In the genomic region with DNA sequence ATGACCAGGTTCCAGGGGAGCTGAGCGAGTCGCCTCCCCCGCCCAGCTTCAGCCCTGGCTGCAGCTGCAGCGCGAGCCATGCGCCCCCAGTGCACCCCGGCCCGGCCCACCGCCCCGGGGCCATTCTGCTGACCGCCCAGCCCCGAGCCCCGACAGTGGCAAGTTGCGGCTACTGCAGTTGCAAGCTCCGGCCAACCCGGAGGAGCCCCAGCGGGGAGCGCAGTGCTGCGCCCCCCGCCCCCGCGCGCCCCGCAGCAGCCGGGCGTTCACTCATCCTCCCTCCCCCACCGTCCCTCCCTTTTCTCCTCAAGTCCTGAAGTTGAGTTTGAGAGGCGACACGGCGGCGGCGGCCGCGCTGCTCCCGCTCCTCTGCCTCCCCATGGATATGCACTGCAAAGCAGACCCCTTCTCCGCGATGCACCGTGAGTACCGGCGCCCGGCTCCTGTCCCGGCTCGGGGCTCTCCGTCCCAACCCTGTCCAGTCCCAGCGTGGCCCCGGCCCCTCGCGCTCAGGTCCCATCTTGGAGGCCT, we compare ENCODE assay signal across 12 cellular contexts. TPM values are rescaled to one million over a fixed set of nuclear protein-coding genes. Genes with fewer than 3 reads are reported as not detected.
DNase-seq lines count a peak whose midpoint lies in the region; ATAC-seq, FAIRE-seq and TF ChIP-seq lines count a peak whose summit lies in the region.
"Had no signal": no experiment of that assay in that cellular context is flagged by ENCODE, and none has a peak within 500 bp of the region (broad histone marks: within the 10 kb centered on the region; RNA-seq: fewer than 3 reads in every experiment).

No MANE protein-coding gene starts in this region.

- WGBS in SK-N-SH (ENCODE audit: low lambda C conversion rate): 0% methylated on average over 5 of the region's 48 CpGs
- 2 to 6% methylated on average over 9 to 33 of the region's 48 CpGs for WGBS in transverse colon (ENCODE audit: low coverage in 1 of 2), 2 donors

- TF ChIP-seq POLR2A in endothelial cell of umbilical vein (IDR thresholded peaks at IDR 0.05; ENCODE audit: low read depth, low read length) (no peak), transverse colon (IDR thresholded peaks at IDR 0.05) (no peak)

- H3K9ac ChIP-seq in SK-N-SH (no peak overlapping the region), endothelial cell of umbilical vein (replicated peaks; ENCODE audit: extremely low read depth, insufficient read depth, low read length) (no peak overlapping the region)

- no peaks in the 10 kb centered on the region for H3K79me2 ChIP-seq in SK-N-SH (ENCODE audit: insufficient read depth)
- H3K79me2 ChIP-seq in endothelial cell of umbilical vein (ENCODE audit: control insufficient read depth, insufficient read depth, low read length): no peaks in the 10 kb centered on the region

- peaks cover 98% of the 10 kb centered on the region for H3K27me3 ChIP-seq in SK-N-SH (ENCODE audit: insufficient read depth)
- H3K27me3 ChIP-seq in endothelial cell of umbilical vein (ENCODE audit: control insufficient read depth in 2 of 2, insufficient read depth in 2 of 2, low read length in 2 of 2): peaks cover 87 to 96% of the 10 kb centered on the region in 2 experiments
- H3K27me3 ChIP-seq in transverse colon: peaks cover 100% of the 10 kb centered on the region

- intact Hi-C loops in endothelial cell of umbilical vein (cut with micrococcal nuclease) (no loop called here), posterior vena cava (cut with DNase I) (no loop called here), transverse colon (cut with DNase I; ENCODE audit: low total_unique reads) (loop anchor here (10.0 kb wide), 1 partner anchor 181 kb away; no protein-coding TSS in a partner anchor), mucosa of descending colon (cut with DNase I, micrococcal nuclease) (loop anchor here in 1 of 2 donors (10.0 kb wide), 1 partner anchor 181 kb away; no protein-coding TSS in a partner anchor)

- in situ Hi-C loops in transverse colon (cut with MboI; ENCODE audit: low pct_ligation_motif_present in 1 of 4, low pct_unique_long_range_greater_than_20kb in 1 of 4, low sequenced_read_pairs in 3 of 4): no loop called here

- DNase-seq in SK-N-SH: peak; percentile 56
- DNase-seq in endothelial cell of umbilical vein (ENCODE audit: low read depth, low spot score): no peak
- peak; percentile 68 for DNase-seq in posterior vena cava (ENCODE audit: low spot score)
- DNase-seq in transverse colon: no peak
- DNase-seq in NCI-H1930 (lab: John Stamatoyannopoulos, UW): no peak
- no peak for DNase-seq in mucosa of descending colon

- H3K4me1 ChIP-seq in SK-N-SH (ENCODE audit: control insufficient read depth in 1 of 2, insufficient read depth in 2 of 2, low read depth in 1 of 2, low read length in 1 of 2): peaks cover 0 to 18% of the 10 kb centered on the region in 2 experiments; a peak in 1 of 4 replicates
- no peaks in the 10 kb centered on the region for H3K4me1 ChIP-seq in endothelial cell of umbilical vein (ENCODE audit: control insufficient read depth, extremely low read depth, insufficient read depth, low read length)
- H3K4me1 ChIP-seq in transverse colon: peaks cover 14 to 56% (median 36%) of the 10 kb centered on the region in 4 donors
- peaks cover 17% of the 10 kb centered on the region for H3K4me1 ChIP-seq in mucosa of descending colon (ENCODE audit: low read depth)

- POLR2A ChIA-PET in SK-N-SH (lab: Yijun Ruan, JAX) (no interaction called here), endothelial cell of umbilical vein (lab: Charles Lee) (no interaction called here)

- H3K4me2 ChIP-seq in SK-N-SH (peak overlapping the region; percentile 71; the same call in 1 of the 2 replicates), endothelial cell of umbilical vein (ENCODE audit: insufficient read depth, low read length) (no peak overlapping the region)

- H3K36me3 ChIP-seq in SK-N-SH (replicated peaks in 1 of 2; ENCODE audit: control insufficient read depth in 1 of 2, insufficient read depth in 2 of 2, low read length in 1 of 2) (no peaks in the 10 kb centered on the region), endothelial cell of umbilical vein (ENCODE audit: control insufficient read depth in 2 of 2, extremely low read depth in 1 of 2, insufficient read depth in 2 of 2, low read length in 2 of 2) (no peaks in the 10 kb centered on the region), transverse colon (no peaks in the 10 kb centered on the region), mucosa of descending colon (ENCODE audit: low read depth) (no peaks in the 10 kb centered on the region)

- H3K9me2 ChIP-seq in SK-N-SH: no peaks in the 10 kb centered on the region

- dilution Hi-C loops in endothelial cell of umbilical vein (cut with MboI; ENCODE audit: extremely low pct_ligation_motif_present, low sequenced_read_pairs): no loop called here

- no peak for TF ChIP-seq CTCF in SK-N-SH (IDR thresholded peaks at IDR 0.05)
- TF ChIP-seq CTCF in endothelial cell of umbilical vein (IDR thresholded peaks at IDR 0.05; ENCODE audit: extremely low read depth in 1 of 2, insufficient read depth in 1 of 2, low read depth in 1 of 2, low read length in 2 of 2): no peak
- no peak for TF ChIP-seq CTCF in transverse colon (IDR thresholded peaks at IDR 0.05)
- no peak for TF ChIP-seq CTCF in mucosa of descending colon (IDR thresholded peaks at IDR 0.05)

- TF ChIP-seq EP300 in SK-N-SH (IDR thresholded peaks at IDR 0.05; ENCODE audit: borderline replicate concordance in 1 of 2, low read depth in 1 of 2, low read length in 1 of 2) (no peak), Ishikawa (IDR thresholded peaks at IDR 0.05; ENCODE audit: borderline replicate concordance) (no peak), transverse colon (IDR thresholded peaks at IDR 0.05; ENCODE audit: low read depth) (no peak)

- H2AFZ ChIP-seq in SK-N-SH (ENCODE audit: low read depth): no peak overlapping the region
- no peak overlapping the region for H2AFZ ChIP-seq in endothelial cell of umbilical vein (ENCODE audit: low read depth, low read length)

- BruUV-seq in endothelial cell of umbilical vein (replicated peaks; lab: Mats Ljungman, UMichigan): no TSS peak

- CTCF ChIA-PET in SK-N-SH (lab: Yijun Ruan, JAX): interaction anchor here (1.1 to 10.7 kb wide), 10 partner anchors 13 to 180 kb away, joined by 3 to 267 read pairs (median 62); no protein-coding TSS in a partner anchor
- CTCF ChIA-PET in endothelial cell of umbilical vein (lab: Charles Lee): no interaction called here

- H4K20me1 ChIP-seq in SK-N-SH (ENCODE audit: insufficient read depth) (0 out of 2 replicates have a peak, but pooled peaks cover 6% of the 10 kb centered on the region), endothelial cell of umbilical vein (replicated peaks; ENCODE audit: control insufficient read depth, extremely low read depth, insufficient read depth, low read length) (no peaks in the 10 kb centered on the region)

- ATAC-seq in SK-N-SH treated with all-trans-retinoic acid at 6 μM for 48 hours (no peak), mucosa of descending colon (no peak)
- ATAC-seq: activated naive CD4-positive, alpha-beta T cell treated with anti-CD3 and anti-CD28 coated beads, Interleukin-2, amount 50 U/mL, for 72 hours had no signal

- H3K9me3 ChIP-seq in SK-N-SH (no peaks in the 10 kb centered on the region), endothelial cell of umbilical vein (replicated peaks; ENCODE audit: control insufficient read depth, insufficient read depth, low read length) (no peaks in the 10 kb centered on the region), transverse colon (no peaks in the 10 kb centered on the region), mucosa of descending colon (no peaks in the 10 kb centered on the region)

- H3K27ac ChIP-seq in SK-N-SH (ENCODE audit: low read depth in 2 of 2, low read length in 1 of 2) (no peak overlapping the region), endothelial cell of umbilical vein (ENCODE audit: insufficient read depth, low read depth, low read length) (no peak overlapping the region), transverse colon (no peak overlapping the region)

- H3K9me1 ChIP-seq in endothelial cell of umbilical vein (replicated peaks; ENCODE audit: control insufficient read depth, extremely low read depth, insufficient read depth, low read length): no peaks in the 10 kb centered on the region

- TF ChIP-seq RAD21 in SK-N-SH (IDR thresholded peaks at IDR 0.05; ENCODE audit: low read length) (no peak), Ishikawa (IDR thresholded peaks at IDR 0.05; ENCODE audit: low read depth) (no peak)

- no peak for FAIRE-seq in endothelial cell of umbilical vein (lab: Jason Lieb, UNC)

- H3F3A ChIP-seq in SK-N-SH (replicated peaks; ENCODE audit: insufficient read depth): no peaks in the 10 kb centered on the region

- peak overlapping the region in 1 of 2 experiments; percentile 48; a peak in 1 of 4 replicates for H3K4me3 ChIP-seq in SK-N-SH (ENCODE audit: low read depth in 2 of 2, low read length in 1 of 2)
- H3K4me3 ChIP-seq in endothelial cell of umbilical vein (replicated peaks in 1 of 3; ENCODE audit: insufficient read depth in 1 of 3, low read depth in 1 of 3, low read length in 3 of 3): no peak overlapping the region
- H3K4me3 ChIP-seq in transverse colon: peak overlapping the region in 1 of 4 donors; percentile 41
- no peak overlapping the region for H3K4me3 ChIP-seq in mucosa of descending colon

TF ChIP-seq in SK-N-SH treated with all-trans-retinoic acid at 6 μM for 48 hours, 23 proteins besides CTCF, POLR2A, EP300 and RAD21 (continues in another document):
- TF ChIP-seq CSDC2 (CRISPR knock-in tag; IDR thresholded peaks at IDR 0.05): no peak
- no peak for TF ChIP-seq GLIS3 (CRISPR knock-in tag; IDR thresholded peaks at IDR 0.05)

TF ChIP-seq in Ishikawa, 13 proteins besides CTCF, POLR2A, EP300 and RAD21:
- no peak for TF ChIP-seq NFIC (IDR thresholded peaks at IDR 0.05)
- TF ChIP-seq ZBTB7A (IDR thresholded peaks at IDR 0.05; ENCODE audit: low read depth): peak; percentile 55; the same call in 1 of the 2 replicates

TF ChIP-seq in endothelial cell of umbilical vein, 7 proteins besides CTCF, POLR2A, EP300 and RAD21 (continues in another document):
- TF ChIP-seq MAX (IDR thresholded peaks at IDR 0.05; ENCODE audit: insufficient read depth, insufficient read length): no peak

RNA-seq across cellular contexts. Expression of gene PAX2, which starts 0.6 kb away (rescaled TPM):
- polyA plus RNA-seq in SK-N-SH (2012; rRNA removed) (not detected in 2 replicates), endothelial cell of umbilical vein (not detected in 2 replicates)
- not detected in 2 replicates for polyA plus RNA-seq in SK-N-SH (2012; cell fraction: cytosol; rRNA removed)
- polyA plus RNA-seq in SK-N-SH (2012; cell fraction: nucleus; rRNA removed): 0.08 TPM in 1 of 2 replicates, not detected in the other
- total RNA-seq in endothelial cell of umbilical vein (not detected in 2 replicates), posterior vena cava (not detected), transverse colon (not detected), mucosa of descending colon (not detected)
- polyA plus RNA-seq in endothelial cell of umbilical vein (2011; cell fraction: cytosol; rRNA removed): not detected in 2 replicates
- polyA plus RNA-seq in endothelial cell of umbilical vein (2011; cell fraction: nucleus; rRNA removed): not detected in 2 replicates
- polyA plus RNA-seq in endothelial cell of umbilical vein (2012): not detected in 2 replicates
- not detected in 2 replicates for polyA minus RNA-seq in endothelial cell of umbilical vein
- not detected for polyA minus RNA-seq in endothelial cell of umbilical vein (2011; cell fraction: cytosol; rRNA and poly(A)+ RNA removed)
- polyA minus RNA-seq in endothelial cell of umbilical vein (2011; cell fraction: nucleus; rRNA and poly(A)+ RNA removed): not detected in 2 replicates
- total RNA-seq: activated naive CD4-positive, alpha-beta T cell treated with anti-CD3 and anti-CD28 coated beads, Interleukin-2, amount 50 U/mL, for 72 hours; fibroblast of lung; T-helper 2 cell treated with Interferon-gamma antibody and Interleukin-4, amounts not matched to agents 100 ng/mL and 5 ng/mL, for 36 hours had no signal
- polyA plus RNA-seq: AG04450, fibroblast of lung had no signal

Comparison
In these comparisons a context has a peak if more than half of its experiments do, and no peak if none do; other contexts are left out.
1. DNase-seq: peak in SK-N-SH (single experiment) and posterior vena cava (single experiment); none in endothelial cell of umbilical vein (single experiment), transverse colon (single experiment), NCI-H1930 (0 of 2) and mucosa of descending colon (0 of 3).